In genomic region chr16:2496223-2497115, GRCh38 we compare ENCODE assay signal across 1 cellular context.
A peak's percentile ranks its signal among the peaks of the same experiment; 100 is the strongest.
TF ChIP-seq lines count a peak whose summit lies in the region.

No MANE protein-coding gene starts in this region.

TF ChIP-seq in K562, 482 proteins besides CTCF, POLR2A, EP300 and RAD21:
- TF ChIP-seq PRPF4 (IDR thresholded peaks at IDR 0.05; ENCODE audit: insufficient read depth, low read depth, low read length, poor library complexity, severe bottlenecking) (peak; percentile 30), THRB (CRISPR knock-in tag; conservative IDR thresholded peaks at IDR 0.05) (no peak), ZBTB33 (CRISPR knock-in tag; IDR thresholded peaks at IDR 0.05) (peak; percentile 77; the same call in 1 of the 2 replicates)
